In the genomic region with DNA sequence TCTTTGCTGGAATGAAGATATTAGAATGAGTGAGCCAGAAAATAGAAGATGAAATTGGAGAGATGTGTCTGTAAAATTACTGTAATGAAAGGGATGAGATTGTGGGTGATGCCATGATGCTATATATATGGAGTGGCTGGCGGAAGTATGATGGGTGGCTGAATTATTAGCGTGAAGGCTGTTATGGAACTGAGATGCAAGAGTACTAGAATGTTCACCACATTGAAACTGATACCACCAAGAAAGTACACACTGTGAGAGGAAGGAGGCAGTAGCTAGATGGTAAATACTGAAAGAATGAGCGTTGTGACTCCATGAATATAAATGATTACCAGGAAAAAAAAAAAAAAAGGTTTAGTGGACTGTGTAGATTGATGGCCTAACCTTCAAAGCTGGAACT, we compare ENCODE assay signal across 16 cellular contexts.
DNase-seq lines count a peak whose midpoint lies in the region; ATAC-seq and TF ChIP-seq lines count a peak whose summit lies in the region.
"Had no signal": no experiment of that assay in that cellular context is flagged by ENCODE, and none has a peak within 500 bp of the region (broad histone marks: within the 10 kb centered on the region; RNA-seq: fewer than 3 reads in every experiment).

No MANE protein-coding gene starts in this region.

- no peaks in the 10 kb centered on the region for H4K20me1 ChIP-seq in KMS-11 (ENCODE audit: insufficient read depth)
- H4K20me1 ChIP-seq: BLaER1 treated with 17β-estradiol and CSF1 and Interleukin-3, amounts not matched to agents 10 nM and 100 nM had no signal

- no peak overlapping the region for H3K4me3 Mint-ChIP-seq in activated naive CD8-positive, alpha-beta T cell treated with anti-CD3 and anti-CD28 coated beads for 36 hours
- no peak overlapping the region for H3K4me3 Mint-ChIP-seq in WTC11
- no peak overlapping the region for H3K4me3 Mint-ChIP-seq in T-helper 17 cell
- H3K4me3 Mint-ChIP-seq: T-cell had no signal

- no peak overlapping the region for H2AFZ ChIP-seq in KMS-11 (ENCODE audit: low read depth)

- no peaks in the 10 kb centered on the region for H3K27me3 Mint-ChIP-seq in activated naive CD8-positive, alpha-beta T cell treated with anti-CD3 and anti-CD28 coated beads for 36 hours
- H3K27me3 Mint-ChIP-seq in WTC11 (ENCODE audit: low read depth) = no peaks in the 10 kb centered on the region
- no peaks in the 10 kb centered on the region for H3K27me3 Mint-ChIP-seq in T-helper 17 cell
- H3K27me3 Mint-ChIP-seq: T-cell had no signal

- CTCF ChIA-PET in WTC11 (lab: Charles Lee) = no interaction called here

- H3K27ac Mint-ChIP-seq in activated naive CD8-positive, alpha-beta T cell treated with anti-CD3 and anti-CD28 coated beads for 36 hours = no peak overlapping the region
- H3K27ac Mint-ChIP-seq in WTC11 (no peak overlapping the region), T-helper 17 cell (no peak overlapping the region)
- H3K27ac Mint-ChIP-seq: T-cell had no signal

- no peaks in the 10 kb centered on the region for H3K9me3 ChIP-seq in T-helper 17 cell (ENCODE audit: control insufficient read depth, low read length, poor library complexity, severe bottlenecking)
- H3K9me3 ChIP-seq: BLaER1 treated with 17β-estradiol and CSF1 and Interleukin-3, amounts not matched to agents 10 nM and 100 nM had no signal

- TF ChIP-seq CTCF in KMS-11 (conservative IDR thresholded peaks at IDR 0.05; ENCODE audit: low read depth, low read length) (no peak), WTC11 (IDR thresholded peaks at IDR 0.05) (no peak)

- H3K36me3 ChIP-seq in KMS-11 (ENCODE audit: insufficient read depth) = no peaks in the 10 kb centered on the region
- H3K36me3 ChIP-seq: BLaER1 treated with 17β-estradiol and CSF1 and Interleukin-3, amounts not matched to agents 10 nM and 100 nM had no signal

- POLR2A ChIA-PET in WTC11 (lab: Charles Lee) = no interaction called here

- no peaks in the 10 kb centered on the region for H3K4me1 Mint-ChIP-seq in activated naive CD8-positive, alpha-beta T cell treated with anti-CD3 and anti-CD28 coated beads for 36 hours
- H3K4me1 Mint-ChIP-seq in WTC11 = peaks cover 32% of the 10 kb centered on the region
- H3K4me1 Mint-ChIP-seq in T-helper 17 cell = no peaks in the 10 kb centered on the region
- H3K4me1 Mint-ChIP-seq: T-cell had no signal

- no peak overlapping the region for H3K9ac ChIP-seq in KMS-11
- H3K9ac ChIP-seq: BLaER1 treated with 17β-estradiol and CSF1 and Interleukin-3, amounts not matched to agents 10 nM and 100 nM had no signal

- DNase-seq in activated naive CD8-positive, alpha-beta T cell treated with anti-CD3 and anti-CD28 coated beads for 36 hours = no peak
- DNase-seq in NCI-H2171 treated with DMSO at 0.1 percent for 48 hours (lab: John Stamatoyannopoulos, UW) (no peak), WTC11 (ENCODE audit: low spot score) (no peak), T-helper 17 cell (no peak)
- DNase-seq: H7; NCI-H1417; NCI-H2029; NCI-H510A treated with DMSO at 0.1 percent for 48 hours; NK-92 treated with Interleukin-12 subunit alpha and Interleukin-12 subunit beta, amount 100 ng/mL, for 24 hours; T-cell had no signal

- peak overlapping the region; percentile 10; the same call in 1 of the 2 replicates for H3K4me2 ChIP-seq in KMS-11
- H3K4me2 ChIP-seq: BLaER1 treated with 17β-estradiol and CSF1 and Interleukin-3, amounts not matched to agents 10 nM and 100 nM had no signal

- no peak overlapping the region for H3K4me3 ChIP-seq in KMS-11 (IDR thresholded peaks at IDR 0.05; ENCODE audit: insufficient read depth, low read depth, low read length)
- H3K4me3 ChIP-seq: BLaER1 treated with 17β-estradiol and CSF1 and Interleukin-3, amounts not matched to agents 10 nM and 100 nM had no signal

- H3K79me2 ChIP-seq in KMS-11 (ENCODE audit: insufficient read depth, low read depth) = no peaks in the 10 kb centered on the region

- peaks cover 3% of the 10 kb centered on the region for H3K9me3 Mint-ChIP-seq in activated naive CD8-positive, alpha-beta T cell treated with anti-CD3 and anti-CD28 coated beads for 36 hours
- no peaks in the 10 kb centered on the region for H3K9me3 Mint-ChIP-seq in WTC11

- peak overlapping the region; percentile 27; the same call in 1 of the 2 replicates for H3K27ac ChIP-seq in KMS-11
- H3K27ac ChIP-seq: BLaER1 treated with 17β-estradiol and CSF1 and Interleukin-3, amounts not matched to agents 10 nM and 100 nM had no signal

- ATAC-seq in GM18498 (IDR thresholded peaks at IDR 0.05; ENCODE audit: unreplicated experiment) = peak; percentile 55
- peak; percentile 53 for ATAC-seq in GM19372 (IDR thresholded peaks at IDR 0.05; ENCODE audit: low read depth, unreplicated experiment)
- peak; percentile 68 for ATAC-seq in HG02852 (IDR thresholded peaks at IDR 0.05; ENCODE audit: unreplicated experiment)
- no peak for ATAC-seq in WTC11
- no peak for ATAC-seq in T-helper 17 cell
- ATAC-seq: HepG2, T-cell had no signal

- no peaks in the 10 kb centered on the region for H3K27me3 ChIP-seq in KMS-11 (ENCODE audit: insufficient read depth, low read depth)
- H3K27me3 ChIP-seq: BLaER1 treated with 17β-estradiol and CSF1 and Interleukin-3, amounts not matched to agents 10 nM and 100 nM had no signal

- H3K36me3 Mint-ChIP-seq in activated naive CD8-positive, alpha-beta T cell treated with anti-CD3 and anti-CD28 coated beads for 36 hours = no peaks in the 10 kb centered on the region
- no peaks in the 10 kb centered on the region for H3K36me3 Mint-ChIP-seq in WTC11
- no peaks in the 10 kb centered on the region for H3K36me3 Mint-ChIP-seq in T-helper 17 cell (ENCODE audit: low read depth)
- H3K36me3 Mint-ChIP-seq: T-cell had no signal

- H3K4me1 ChIP-seq in KMS-11 (ENCODE audit: low read depth, poor library complexity, severe bottlenecking) = peaks cover 2% of the 10 kb centered on the region
- H3K4me1 ChIP-seq: BLaER1 treated with 17β-estradiol and CSF1 and Interleukin-3, amounts not matched to agents 10 nM and 100 nM had no signal

TF ChIP-seq in WTC11, 78 proteins besides CTCF, POLR2A, EP300 and RAD21:
- no peak for TF ChIP-seq TEAD1 (CRISPR knock-in tag; IDR thresholded peaks at IDR 0.05)
- no peak for TF ChIP-seq NFATC4 (CRISPR knock-in tag; IDR thresholded peaks at IDR 0.05)
- TF ChIP-seq TCF7 (CRISPR knock-in tag; IDR thresholded peaks at IDR 0.05; ENCODE audit: low read depth) = no peak
- TF ChIP-seq SMAD4 (CRISPR knock-in tag; IDR thresholded peaks at IDR 0.05) = no peak
- TF ChIP-seq, protein P1, sequence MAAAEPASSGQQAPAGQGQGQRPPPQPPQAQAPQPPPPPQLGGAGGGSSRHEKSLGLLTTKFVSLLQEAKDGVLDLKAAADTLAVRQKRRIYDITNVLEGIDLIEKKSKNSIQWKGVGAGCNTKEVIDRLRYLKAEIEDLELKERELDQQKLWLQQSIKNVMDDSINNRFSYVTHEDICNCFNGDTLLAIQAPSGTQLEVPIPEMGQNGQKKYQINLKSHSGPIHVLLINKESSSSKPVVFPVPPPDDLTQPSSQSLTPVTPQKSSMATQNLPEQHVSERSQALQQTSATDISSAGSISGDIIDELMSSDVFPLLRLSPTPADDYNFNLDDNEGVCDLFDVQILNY (CRISPR knock-in tag; IDR thresholded peaks at IDR 0.05) = no peak
- TF ChIP-seq GRHL2 (CRISPR knock-in tag; IDR thresholded peaks at IDR 0.05; ENCODE audit: insufficient replicate concordance, severe bottlenecking) = no peak
- no peak for TF ChIP-seq IRF2 (CRISPR knock-in tag; IDR thresholded peaks at IDR 0.05; ENCODE audit: borderline replicate concordance, low read depth)
- TF ChIP-seq SMAD3 (CRISPR knock-in tag; IDR thresholded peaks at IDR 0.05; ENCODE audit: borderline replicate concordance) = no peak
- TF ChIP-seq, protein P2, sequence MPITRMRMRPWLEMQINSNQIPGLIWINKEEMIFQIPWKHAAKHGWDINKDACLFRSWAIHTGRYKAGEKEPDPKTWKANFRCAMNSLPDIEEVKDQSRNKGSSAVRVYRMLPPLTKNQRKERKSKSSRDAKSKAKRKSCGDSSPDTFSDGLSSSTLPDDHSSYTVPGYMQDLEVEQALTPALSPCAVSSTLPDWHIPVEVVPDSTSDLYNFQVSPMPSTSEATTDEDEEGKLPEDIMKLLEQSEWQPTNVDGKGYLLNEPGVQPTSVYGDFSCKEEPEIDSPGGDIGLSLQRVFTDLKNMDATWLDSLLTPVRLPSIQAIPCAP (CRISPR knock-in tag; IDR thresholded peaks at IDR 0.05) = no peak
- TF ChIP-seq, protein P3, sequence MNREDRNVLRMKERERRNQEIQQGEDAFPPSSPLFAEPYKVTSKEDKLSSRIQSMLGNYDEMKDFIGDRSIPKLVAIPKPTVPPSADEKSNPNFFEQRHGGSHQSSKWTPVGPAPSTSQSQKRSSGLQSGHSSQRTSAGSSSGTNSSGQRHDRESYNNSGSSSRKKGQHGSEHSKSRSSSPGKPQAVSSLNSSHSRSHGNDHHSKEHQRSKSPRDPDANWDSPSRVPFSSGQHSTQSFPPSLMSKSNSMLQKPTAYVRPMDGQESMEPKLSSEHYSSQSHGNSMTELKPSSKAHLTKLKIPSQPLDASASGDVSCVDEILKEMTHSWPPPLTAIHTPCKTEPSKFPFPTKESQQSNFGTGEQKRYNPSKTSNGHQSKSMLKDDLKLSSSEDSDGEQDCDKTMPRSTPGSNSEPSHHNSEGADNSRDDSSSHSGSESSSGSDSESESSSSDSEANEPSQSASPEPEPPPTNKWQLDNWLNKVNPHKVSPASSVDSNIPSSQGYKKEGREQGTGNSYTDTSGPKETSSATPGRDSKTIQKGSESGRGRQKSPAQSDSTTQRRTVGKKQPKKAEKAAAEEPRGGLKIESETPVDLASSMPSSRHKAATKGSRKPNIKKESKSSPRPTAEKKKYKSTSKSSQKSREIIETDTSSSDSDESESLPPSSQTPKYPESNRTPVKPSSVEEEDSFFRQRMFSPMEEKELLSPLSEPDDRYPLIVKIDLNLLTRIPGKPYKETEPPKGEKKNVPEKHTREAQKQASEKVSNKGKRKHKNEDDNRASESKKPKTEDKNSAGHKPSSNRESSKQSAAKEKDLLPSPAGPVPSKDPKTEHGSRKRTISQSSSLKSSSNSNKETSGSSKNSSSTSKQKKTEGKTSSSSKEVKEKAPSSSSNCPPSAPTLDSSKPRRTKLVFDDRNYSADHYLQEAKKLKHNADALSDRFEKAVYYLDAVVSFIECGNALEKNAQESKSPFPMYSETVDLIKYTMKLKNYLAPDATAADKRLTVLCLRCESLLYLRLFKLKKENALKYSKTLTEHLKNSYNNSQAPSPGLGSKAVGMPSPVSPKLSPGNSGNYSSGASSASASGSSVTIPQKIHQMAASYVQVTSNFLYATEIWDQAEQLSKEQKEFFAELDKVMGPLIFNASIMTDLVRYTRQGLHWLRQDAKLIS (CRISPR knock-in tag; IDR thresholded peaks at IDR 0.05; ENCODE audit: borderline replicate concordance) = no peak
TF ChIP-seq in WTC11: peak in this region for 0.

Comparison
In these comparisons a context has a peak if more than half of its experiments do, and no peak if none do; other contexts are left out.
1. ATAC-seq: peak in GM18498 (single experiment), GM19372 (single experiment) and HG02852 (single experiment); none in WTC11 (single experiment) and T-helper 17 cell (single experiment).